Comparison of ENCODE assay signal across 8 cellular contexts in genomic region chr11:5624489-5625278, GRCh38. TPM values are rescaled to one million over a fixed set of nuclear protein-coding genes. Genes with fewer than 3 reads are reported as not detected.
DNase-seq lines count a peak whose midpoint lies in the region; ATAC-seq and TF ChIP-seq lines count a peak whose summit lies in the region.

TRIM34 (plus strand) TSS chr11:5625001; CDS start chr11:5632332, 7,331 bp downstream.

- H3K4me3 Mint-ChIP-seq in Calu3 (ENCODE audit: low read depth, unreplicated experiment), result peak within 1 kb of the TSS; percentile 83
- peak within 1 kb of the TSS; percentile 44 for H3K4me3 Mint-ChIP-seq in WTC11

- TF ChIP-seq CTCF in Calu3 (IDR thresholded peaks at IDR 0.05; ENCODE audit: unreplicated experiment), result no peak
- TF ChIP-seq CTCF in WTC11 (IDR thresholded peaks at IDR 0.05), result no peak
- no peak for TF ChIP-seq CTCF in choroid plexus epithelial cell (conservative IDR thresholded peaks at IDR 0.05; ENCODE audit: low read depth, low read length)

- TSS peak; percentile 95 for BruUV-seq in Calu3 (replicated peaks; lab: Mats Ljungman, UMichigan)

- H3K36me3 Mint-ChIP-seq in Calu3 (ENCODE audit: insufficient read depth, unreplicated experiment) (peaks cover 18% of the 10 kb centered on the region), WTC11 (no peaks in the 10 kb centered on the region)

- CTCF ChIA-PET in Calu3 (lab: Charles Lee), result interaction anchor here (0.6 to 1.0 kb wide), 3 partner anchors 45 to 60 kb away, joined by 3 to 4 read pairs (median 3); partner anchors contain the start of gene TRIM5
- CTCF ChIA-PET in WTC11 (lab: Charles Lee), result no interaction called here

- intact Hi-C loops in Calu3 (cut with micrococcal nuclease; ENCODE audit: unreplicated experiment) (loop anchor here (2.0 kb wide), 1 partner anchor 60 kb away; the partner anchor contains the start of gene TRIM5), left colon (cut with DNase I, micrococcal nuclease) (no loop called here)

- POLR2A ChIA-PET in WTC11 (lab: Charles Lee), result no interaction called here

- peak within 1 kb of the TSS; percentile 81 for H3K27ac Mint-ChIP-seq in Calu3 (ENCODE audit: unreplicated experiment)
- H3K27ac Mint-ChIP-seq in WTC11, result no peak within 1 kb of the TSS; the same call in 1 of the 2 replicates

- peak within 1 kb of the TSS; percentile 70 for H3K4me3 ChIP-seq in choroid plexus epithelial cell (ENCODE audit: low read depth, low read length)

- DNase-seq in Calu3, result peak; percentile 64
- peak; percentile 74 for DNase-seq in HuH-7 (ENCODE audit: low spot score)
- peak; percentile 25 for DNase-seq in WTC11 (ENCODE audit: low spot score)
- peak; percentile 80 for DNase-seq in choroid plexus epithelial cell (ENCODE audit: low read depth)
- DNase-seq in left colon, result peak; percentile 62 to 70
- DNase-seq in stimulated activated CD4-positive, alpha-beta T cell treated with anti-CD3 and anti-CD28 coated beads, Interleukin-4, amount 100 ng/mL, for 1 hour, result peak; percentile 30
- DNase-seq in NCI-H2196 treated with DMSO at 0.1 percent for 48 hours (lab: John Stamatoyannopoulos, UW; ENCODE audit: unreplicated experiment), result no peak

- peaks cover 47% of the 10 kb centered on the region for H3K4me1 Mint-ChIP-seq in Calu3 (ENCODE audit: low read depth, unreplicated experiment)
- H3K4me1 Mint-ChIP-seq in WTC11, result peaks cover 40% of the 10 kb centered on the region

- no peaks in the 10 kb centered on the region for H3K27me3 Mint-ChIP-seq in Calu3 (ENCODE audit: unreplicated experiment)
- H3K27me3 Mint-ChIP-seq in WTC11 (ENCODE audit: low read depth), result no peaks in the 10 kb centered on the region

- peak; percentile 97 for ATAC-seq in GM21529 (IDR thresholded peaks at IDR 0.05; ENCODE audit: unreplicated experiment)
- peak; percentile 93 for ATAC-seq in WTC11
- peak; percentile 89 for ATAC-seq in left colon

- H3K9me3 Mint-ChIP-seq in Calu3 (ENCODE audit: low read depth, unreplicated experiment) (no peaks in the 10 kb centered on the region), WTC11 (0 out of 2 replicates have a peak, but pooled peaks cover 3% of the 10 kb centered on the region)

TF ChIP-seq in WTC11, 78 proteins besides CTCF, POLR2A, EP300 and RAD21 (continues in another document):
- no peak for TF ChIP-seq NR3C1 (CRISPR knock-in tag; conservative IDR thresholded peaks at IDR 0.05; ENCODE audit: low read depth)
- no peak for TF ChIP-seq ZNF396 (CRISPR knock-in tag; IDR thresholded peaks at IDR 0.05; ENCODE audit: borderline replicate concordance)
- no peak for TF ChIP-seq FOXJ3 (CRISPR knock-in tag; IDR thresholded peaks at IDR 0.05; ENCODE audit: borderline replicate concordance)
- TF ChIP-seq ZNF425 (CRISPR knock-in tag; conservative IDR thresholded peaks at IDR 0.05), result no peak
- TF ChIP-seq MYBL2 (CRISPR knock-in tag; IDR thresholded peaks at IDR 0.05), result no peak
- TF ChIP-seq USF1 (CRISPR knock-in tag; IDR thresholded peaks at IDR 0.05), result no peak
- no peak for TF ChIP-seq USF2 (CRISPR knock-in tag; IDR thresholded peaks at IDR 0.05)
- no peak for TF ChIP-seq ZNF281 (CRISPR knock-in tag; IDR thresholded peaks at IDR 0.05)
- no peak for TF ChIP-seq HMGA2 (CRISPR knock-in tag; IDR thresholded peaks at IDR 0.05)
- TF ChIP-seq SP1 (CRISPR knock-in tag; conservative IDR thresholded peaks at IDR 0.05), result no peak
- TF ChIP-seq SMAD4 (CRISPR knock-in tag; IDR thresholded peaks at IDR 0.05), result no peak
- TF ChIP-seq JAZF1 (CRISPR knock-in tag; IDR thresholded peaks at IDR 0.05), result no peak
- TF ChIP-seq TEAD4 (CRISPR knock-in tag; IDR thresholded peaks at IDR 0.05), result no peak
- TF ChIP-seq FOXP4 (CRISPR knock-in tag; IDR thresholded peaks at IDR 0.05), result no peak
- no peak for TF ChIP-seq ATF6 (CRISPR knock-in tag; IDR thresholded peaks at IDR 0.05)
- no peak for TF ChIP-seq SOX15 (CRISPR knock-in tag; IDR thresholded peaks at IDR 0.05)

RNA-seq across cellular contexts. Expression of gene TRIM34, which starts in this region (rescaled TPM):
- total RNA-seq in Calu3 (2022) (9.9 and 13.1 TPM in 2 replicates), WTC11 (2021) (0.66 to 1.6 TPM (median 0.71 TPM) in 3 replicates), left colon (1 to 10 TPM; 7.9 to 9.8 TPM)
